14 cellular contexts compared by ENCODE assay signal in the genomic region with DNA sequence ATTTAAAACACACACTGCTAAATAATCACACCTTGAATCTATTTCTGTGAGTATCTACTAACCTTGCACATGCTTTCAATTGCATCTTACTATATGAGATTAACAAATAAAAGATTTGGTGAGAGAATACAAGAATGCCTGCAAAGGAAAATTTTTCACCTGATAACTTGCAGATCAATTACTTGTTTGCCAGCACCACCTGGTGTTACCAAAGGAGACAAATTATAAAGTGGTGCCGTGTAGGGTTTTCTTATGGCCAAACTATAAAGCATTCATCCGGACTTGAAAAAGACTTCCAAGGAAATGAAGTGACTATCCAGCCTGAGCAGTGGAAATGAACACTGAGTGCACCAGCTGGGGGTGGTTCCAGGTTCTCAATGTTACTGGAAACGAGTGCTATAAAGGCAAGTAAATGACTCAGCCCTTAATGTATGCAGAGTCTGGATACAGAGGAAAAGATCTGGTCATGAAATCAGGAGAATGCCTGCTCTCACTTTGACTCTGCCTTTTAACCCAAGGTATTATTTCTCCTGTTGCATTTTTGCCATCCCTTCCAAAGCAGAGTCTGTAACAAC.
DNase-seq lines count a peak whose midpoint lies in the region; ATAC-seq and TF ChIP-seq lines count a peak whose summit lies in the region.
"Had no signal": no experiment of that assay in that cellular context is flagged by ENCODE, and none has a peak within 500 bp of the region (broad histone marks: within the 10 kb centered on the region; RNA-seq: fewer than 3 reads in every experiment).

No MANE protein-coding gene starts in this region.

- no peaks in the 10 kb centered on the region for H3K79me2 ChIP-seq in mesendoderm (ENCODE audit: control insufficient read depth, insufficient read depth, low read length)

- no peak overlapping the region for H3K18ac ChIP-seq in mesendoderm (ENCODE audit: low read length)

- H2BK15ac ChIP-seq in mesendoderm (replicated peaks; ENCODE audit: low read depth), result no peak overlapping the region

- no peaks in the 10 kb centered on the region for H3K36me3 ChIP-seq in mesendoderm (ENCODE audit: control insufficient read depth, insufficient read depth, low read length)
- H3K36me3 ChIP-seq in psoas muscle (ENCODE audit: insufficient read depth in 1 of 2, low read depth in 1 of 2), result no peaks in the 10 kb centered on the region
- H3K36me3 ChIP-seq: left lung, thyroid gland had no signal

- no peaks in the 10 kb centered on the region for H3K9me3 ChIP-seq in psoas muscle
- H3K9me3 ChIP-seq: thyroid gland had no signal

- no peak overlapping the region for H3K56ac ChIP-seq in mesendoderm (ENCODE audit: low read length)

- no peak overlapping the region for H2AK5ac ChIP-seq in mesendoderm (ENCODE audit: low read length)

- H2BK5ac ChIP-seq in mesendoderm (ENCODE audit: low read length), result no peak overlapping the region

- H3K79me1 ChIP-seq in mesendoderm (ENCODE audit: low read length), result no peaks in the 10 kb centered on the region

- intact Hi-C loops in psoas muscle (cut with DNase I), result no loop called here

- H3K23ac ChIP-seq in mesendoderm (ENCODE audit: low read length), result no peak overlapping the region

- H4K8ac ChIP-seq in mesendoderm (ENCODE audit: low read depth, low read length), result no peak overlapping the region

- WGBS in mesendoderm (ENCODE audit: extremely low coverage, insufficient coverage, low lambda C conversion rate), result no CpG with 5 or more reads among the region's 3 CpGs
- 37 to 43% (median 42%) methylated on average over 3 of the region's 3 CpGs for WGBS in psoas muscle, 3 donors

- peak; percentile 26; the same call in 1 of the 2 replicates for TF ChIP-seq CTCF in LNCAP (IDR thresholded peaks at IDR 0.05)
- peak; percentile 14 for TF ChIP-seq CTCF in astrocyte of the spinal cord (IDR thresholded peaks at IDR 0.05; ENCODE audit: low read depth, low read length)
- TF ChIP-seq CTCF in psoas muscle (IDR thresholded peaks at IDR 0.05), result no peak

- H3K4me2 ChIP-seq in mesendoderm (ENCODE audit: low read length), result no peak overlapping the region

- ATAC-seq in psoas muscle, result no peak
- ATAC-seq: left lung, T-cell had no signal

- no peak overlapping the region for H2BK120ac ChIP-seq in mesendoderm (ENCODE audit: low read depth, low read length)

- no peaks in the 10 kb centered on the region for H3K4me1 ChIP-seq in mesendoderm (ENCODE audit: control insufficient read depth, low read depth, low read length)
- no peaks in the 10 kb centered on the region for H3K4me1 ChIP-seq in psoas muscle
- H3K4me1 ChIP-seq: left lung, thyroid gland had no signal

- no peak overlapping the region for H3K4ac ChIP-seq in mesendoderm (ENCODE audit: low read depth, low read length)

- no peak overlapping the region for H4K5ac ChIP-seq in mesendoderm (ENCODE audit: low read length)

- no peak overlapping the region for H3K9ac ChIP-seq in mesendoderm (ENCODE audit: low read length)

- in situ Hi-C loops in astrocyte of the spinal cord (cut with HindIII; ENCODE audit: low sequenced_read_pairs), result no loop called here

- no peak overlapping the region for H3K4me3 ChIP-seq in astrocyte of the spinal cord (ENCODE audit: low read depth, low read length)
- no peak overlapping the region for H3K4me3 ChIP-seq in mesendoderm (ENCODE audit: low read length)
- H3K4me3 ChIP-seq in psoas muscle, result no peak overlapping the region
- H3K4me3 ChIP-seq: left lung, thyroid gland had no signal

- DNase-seq in EL, result peak; percentile 10
- peak; percentile 61 for DNase-seq in astrocyte of the spinal cord (ENCODE audit: low read depth, low spot score)
- peak; percentile 19 for DNase-seq in mesendoderm
- no peak for DNase-seq in AG20443 (ENCODE audit: low spot score)
- DNase-seq in glomerular visceral epithelial cell (ENCODE audit: extremely low spot score), result no peak
- DNase-seq in NCI-H82 treated with DMSO at 0.1 percent for 48 hours (lab: John Stamatoyannopoulos, UW; ENCODE audit: unreplicated experiment), result no peak
- DNase-seq in psoas muscle, result no peak
- DNase-seq: activated CD4-positive, alpha-beta T cell treated with anti-CD3 and anti-CD28 coated beads for 4 hours; left lung; NCI-H1417 treated with DMSO at 0.1 percent for 48 hours; NCI-H82; T-cell; thyroid gland had no signal

- H3K27ac ChIP-seq in mesendoderm (ENCODE audit: low read depth, low read length), result no peak overlapping the region
- no peak overlapping the region for H3K27ac ChIP-seq in psoas muscle
- H3K27ac ChIP-seq: left lung, thyroid gland had no signal

- H3K27me3 ChIP-seq in mesendoderm (ENCODE audit: insufficient read depth, low read length, poor library complexity) (no peaks in the 10 kb centered on the region), psoas muscle (ENCODE audit: insufficient read depth in 3 of 3, low read length in 2 of 3) (no peaks in the 10 kb centered on the region)
- H3K27me3 ChIP-seq: left lung, thyroid gland had no signal

Comparison
In these comparisons a context has a peak if more than half of its experiments do, and no peak if none do; other contexts are left out.
1. DNase-seq: peak in EL (single experiment), astrocyte of the spinal cord (single experiment) and mesendoderm (single experiment); none in AG20443 (single experiment), glomerular visceral epithelial cell (single experiment), NCI-H82 treated with DMSO at 0.1 percent for 48 hours (single experiment) and psoas muscle (0 of 2).